Comparison of ENCODE assay signal across 23 cellular contexts in genomic region chr3:166613365-166613764, GRCh38.
"Had no signal": no experiment of that assay in that cellular context is flagged by ENCODE, and none has a peak within 500 bp of the region (broad histone marks: within the 10 kb centered on the region; RNA-seq: fewer than 3 reads in every experiment).

No MANE protein-coding gene starts in this region.

- DNase-seq: IMR-90, Kasumi-1, KG1, NCI-H1048, NCI-H1105, NCI-H1417, NCI-H146, NCI-H1694 treated with DMSO at 0.1 percent for 48 hours, NCI-H2029, NCI-H2081 treated with DMSO at 0.1 percent for 48 hours, NCI-H2171, NCI-H226, NCI-H446, NCI-H510A, NCI-H524 treated with DMSO at 0.1 percent for 48 hours, NCI-H69, NCI-H774, PC-3, SHP77, SK-N-SH had no signal

- FAIRE-seq: HepG2 had no signal

- H3K9ac ChIP-seq: SK-N-SH had no signal

- ATAC-seq: HepG2, Panc1, PC-3 had no signal

- H3K27ac ChIP-seq: RWPE1 had no signal

- H3K9me3 ChIP-seq: SK-N-SH had no signal
